ENCODE assay signal across 20 cellular contexts in the genomic region with DNA sequence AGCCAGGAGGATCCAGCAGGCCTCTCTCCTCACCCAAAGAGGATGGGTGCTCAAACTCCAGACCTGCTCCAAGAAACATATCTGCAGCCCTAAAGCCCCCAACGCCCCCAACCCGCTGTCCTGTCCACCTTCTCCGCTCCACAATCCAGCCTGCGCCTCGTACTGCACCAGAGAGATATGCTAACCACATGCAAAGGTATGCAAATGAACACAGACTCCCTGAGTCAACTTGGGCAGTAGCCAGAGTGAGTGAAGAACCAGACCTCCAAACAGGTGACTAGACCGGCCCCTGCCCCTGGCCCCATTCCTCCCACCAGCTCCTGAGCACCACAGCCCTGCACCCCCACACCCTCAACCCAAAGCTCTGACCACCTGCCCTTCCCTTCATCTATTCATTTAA. TPM values are rescaled to one million over a fixed set of nuclear protein-coding genes. Genes with fewer than 3 reads are reported as not detected.
A peak's percentile ranks its signal among the peaks of the same experiment; 100 is the strongest.
DNase-seq lines count a peak whose midpoint lies in the region; ATAC-seq and TF ChIP-seq lines count a peak whose summit lies in the region.
"Had no signal": no experiment of that assay in that cellular context is flagged by ENCODE, and none has a peak within 500 bp of the region (broad histone marks: within the 10 kb centered on the region; RNA-seq: fewer than 3 reads in every experiment).

No MANE protein-coding gene starts in this region.

- H3K27ac ChIP-seq in RWPE2 (ENCODE audit: poor library complexity, severe bottlenecking) = peak overlapping the region; percentile 99
- H3K27ac ChIP-seq in epithelial cell of prostate = peak overlapping the region; percentile 100
- H3K27ac ChIP-seq: A549, GM23248, HL-60, Peyer's patch had no signal

- DNase-seq in H7 = peak; percentile 38
- DNase-seq in RWPE2 (ENCODE audit: low spot score) = peak; percentile 49
- DNase-seq in epithelial cell of prostate (ENCODE audit: low read depth, low spot score) = no peak
- DNase-seq in progenitor cell of endocrine pancreas (ENCODE audit: low spot score, unreplicated experiment) = no peak
- no peak for DNase-seq in AML-193 (lab: John Stamatoyannopoulos, UW)
- no peak for DNase-seq in activated gamma-delta T cell treated with Interleukin-2 at 50 U/mL for 16 hours
- DNase-seq in HAP-1 (ENCODE audit: low spot score in 2 of 2) = no peak
- DNase-seq: Calu3; CD4-positive, alpha-beta T cell; NCI-H1105; NCI-H1694 treated with DMSO at 0.1 percent for 48 hours; NCI-H446 treated with DMSO at 0.1 percent for 48 hours; NCI-H82 had no signal

- no peak for ATAC-seq in RWPE2 (ENCODE audit: low read depth)
- no peak for ATAC-seq in GM18870 (IDR thresholded peaks at IDR 0.05; ENCODE audit: unreplicated experiment)
- ATAC-seq: A549, K562 had no signal

- H3K27me3 ChIP-seq in H7 (ENCODE audit: control insufficient read depth, insufficient read depth, low read length) (peaks cover 6% of the 10 kb centered on the region), RWPE2 (ENCODE audit: insufficient read depth, poor library complexity, severe bottlenecking) (no peaks in the 10 kb centered on the region), HAP-1 (ENCODE audit: low read depth) (no peaks in the 10 kb centered on the region)
- H3K27me3 ChIP-seq: Peyer's patch had no signal

- H3K27ac Mint-ChIP-seq in progenitor cell of endocrine pancreas = peak overlapping the region; percentile 35
- H3K27ac Mint-ChIP-seq: CD4-positive, alpha-beta T cell had no signal

- H3K9me3 ChIP-seq in RWPE2 (ENCODE audit: severe bottlenecking) = no peaks in the 10 kb centered on the region
- no peaks in the 10 kb centered on the region for H3K9me3 ChIP-seq in HAP-1
- H3K9me3 ChIP-seq: A549, Peyer's patch had no signal

- H3K4me3 Mint-ChIP-seq in progenitor cell of endocrine pancreas (ENCODE audit: low read depth) = no peak overlapping the region
- H3K4me3 Mint-ChIP-seq: CD4-positive, alpha-beta T cell had no signal

- H3K4me1 Mint-ChIP-seq in progenitor cell of endocrine pancreas (ENCODE audit: low read depth) = peaks cover 6% of the 10 kb centered on the region

- H3K27me3 Mint-ChIP-seq in progenitor cell of endocrine pancreas = peaks cover 6% of the 10 kb centered on the region
- H3K27me3 Mint-ChIP-seq: CD4-positive, alpha-beta T cell had no signal

- H3K36me3 ChIP-seq in H7 (replicated peaks; ENCODE audit: control insufficient read depth, insufficient read depth, low read length) = no peaks in the 10 kb centered on the region
- no peaks in the 10 kb centered on the region for H3K36me3 ChIP-seq in RWPE2 (ENCODE audit: low read depth)
- H3K36me3 ChIP-seq in HAP-1 (replicated peaks) = no peaks in the 10 kb centered on the region
- H3K36me3 ChIP-seq: Peyer's patch had no signal

- no peak overlapping the region for H3K4me3 ChIP-seq in H7 (ENCODE audit: insufficient read depth, low read depth, low read length)
- H3K4me3 ChIP-seq in RWPE2 (ENCODE audit: severe bottlenecking) = no peak overlapping the region
- no peak overlapping the region for H3K4me3 ChIP-seq in HAP-1
- H3K4me3 ChIP-seq: A549, GM23248, K562, Peyer's patch had no signal

- in situ Hi-C loops in HAP-1 (cut with MboI; ENCODE audit: low sequenced_read_pairs) = loop anchor here (5.0 to 25.0 kb wide), 5 partner anchors 113 to 1048 kb away; no protein-coding TSS in a partner anchor

- no peaks in the 10 kb centered on the region for H3K36me3 Mint-ChIP-seq in progenitor cell of endocrine pancreas (ENCODE audit: insufficient read depth)

- H3K4me1 ChIP-seq in RWPE2 (ENCODE audit: insufficient read depth, poor library complexity, severe bottlenecking) (peaks cover 25% of the 10 kb centered on the region), HAP-1 (no peaks in the 10 kb centered on the region)

- H3K9me3 Mint-ChIP-seq in progenitor cell of endocrine pancreas (ENCODE audit: low read depth) = no peaks in the 10 kb centered on the region
- H3K9me3 Mint-ChIP-seq: CD4-positive, alpha-beta T cell had no signal

- no peak for TF ChIP-seq CTCF in RWPE2 (IDR thresholded peaks at IDR 0.05; ENCODE audit: poor library complexity, severe bottlenecking)
- no peak for TF ChIP-seq CTCF in progenitor cell of endocrine pancreas (IDR thresholded peaks at IDR 0.05; ENCODE audit: unreplicated experiment)

RNA-seq across cellular contexts. Expression of gene EIF1, which starts 28.9 kb away (rescaled TPM):
- 62.6 and 74.3 TPM in 2 replicates for total RNA-seq in H7 (2014; rRNA removed; shearing (Covaris generic))
- 622 and 652 TPM in 2 replicates for total RNA-seq in progenitor cell of endocrine pancreas

RNA-seq across cellular contexts. Expression of gene KRT17, which starts 35.4 kb away (rescaled TPM):
- 0.07 TPM in 1 of 2 replicates, not detected in the other for total RNA-seq in H7 (2014; rRNA removed; shearing (Covaris generic))
- total RNA-seq in progenitor cell of endocrine pancreas = 0.22 and 0.46 TPM in 2 replicates
- total RNA-seq: CD4-positive, alpha-beta T cell had no signal

RNA-seq across cellular contexts. Expression of gene KRT16, which starts 47.2 kb away (rescaled TPM):
- not detected in 2 replicates for total RNA-seq in H7 (2014; rRNA removed; shearing (Covaris generic))
- total RNA-seq in progenitor cell of endocrine pancreas = not detected in 2 replicates
- total RNA-seq: CD4-positive, alpha-beta T cell; K562; Peyer's patch had no signal

RNA-seq across cellular contexts. Expression of gene GAST, which starts 52.3 kb away (rescaled TPM):
- not detected in 2 replicates for total RNA-seq in H7 (2014; rRNA removed; shearing (Covaris generic))
- 28.1 and 32.0 TPM in 2 replicates for total RNA-seq in progenitor cell of endocrine pancreas
- total RNA-seq: Calu3; CD4-positive, alpha-beta T cell; GM23248; K562; M059J; Peyer's patch had no signal

Comparison
In these comparisons a context has a peak if more than half of its experiments do, and no peak if none do; other contexts are left out.
1. DNase-seq: peak in H7 (single experiment) and RWPE2 (single experiment); none in epithelial cell of prostate (single experiment), progenitor cell of endocrine pancreas (single experiment), AML-193 (0 of 2), activated gamma-delta T cell treated with Interleukin-2 at 50 U/mL for 16 hours (single experiment) and HAP-1 (0 of 2).